In genomic region chr1:172456344-172456769, GRCh38 we compare ENCODE assay signal across 1 cellular context.
TF ChIP-seq lines count a peak whose summit lies in the region.

No MANE protein-coding gene starts in this region.

TF ChIP-seq in K562, 482 proteins besides CTCF, POLR2A, EP300 and RAD21 (continued from another document and continues in another):
- TF ChIP-seq ZNF174 (CRISPR knock-in tag; IDR thresholded peaks at IDR 0.05), result no peak
- TF ChIP-seq WHSC1 (IDR thresholded peaks at IDR 0.05; ENCODE audit: low read length), result no peak
- no peak for TF ChIP-seq ZNF699 (CRISPR knock-in tag; IDR thresholded peaks at IDR 0.05; ENCODE audit: insufficient replicate concordance)
- no peak for TF ChIP-seq TCFL5 (CRISPR knock-in tag; conservative IDR thresholded peaks at IDR 0.05)
- TF ChIP-seq RHOXF2B (CRISPR knock-in tag; conservative IDR thresholded peaks at IDR 0.05), result no peak
- TF ChIP-seq, protein P1, sequence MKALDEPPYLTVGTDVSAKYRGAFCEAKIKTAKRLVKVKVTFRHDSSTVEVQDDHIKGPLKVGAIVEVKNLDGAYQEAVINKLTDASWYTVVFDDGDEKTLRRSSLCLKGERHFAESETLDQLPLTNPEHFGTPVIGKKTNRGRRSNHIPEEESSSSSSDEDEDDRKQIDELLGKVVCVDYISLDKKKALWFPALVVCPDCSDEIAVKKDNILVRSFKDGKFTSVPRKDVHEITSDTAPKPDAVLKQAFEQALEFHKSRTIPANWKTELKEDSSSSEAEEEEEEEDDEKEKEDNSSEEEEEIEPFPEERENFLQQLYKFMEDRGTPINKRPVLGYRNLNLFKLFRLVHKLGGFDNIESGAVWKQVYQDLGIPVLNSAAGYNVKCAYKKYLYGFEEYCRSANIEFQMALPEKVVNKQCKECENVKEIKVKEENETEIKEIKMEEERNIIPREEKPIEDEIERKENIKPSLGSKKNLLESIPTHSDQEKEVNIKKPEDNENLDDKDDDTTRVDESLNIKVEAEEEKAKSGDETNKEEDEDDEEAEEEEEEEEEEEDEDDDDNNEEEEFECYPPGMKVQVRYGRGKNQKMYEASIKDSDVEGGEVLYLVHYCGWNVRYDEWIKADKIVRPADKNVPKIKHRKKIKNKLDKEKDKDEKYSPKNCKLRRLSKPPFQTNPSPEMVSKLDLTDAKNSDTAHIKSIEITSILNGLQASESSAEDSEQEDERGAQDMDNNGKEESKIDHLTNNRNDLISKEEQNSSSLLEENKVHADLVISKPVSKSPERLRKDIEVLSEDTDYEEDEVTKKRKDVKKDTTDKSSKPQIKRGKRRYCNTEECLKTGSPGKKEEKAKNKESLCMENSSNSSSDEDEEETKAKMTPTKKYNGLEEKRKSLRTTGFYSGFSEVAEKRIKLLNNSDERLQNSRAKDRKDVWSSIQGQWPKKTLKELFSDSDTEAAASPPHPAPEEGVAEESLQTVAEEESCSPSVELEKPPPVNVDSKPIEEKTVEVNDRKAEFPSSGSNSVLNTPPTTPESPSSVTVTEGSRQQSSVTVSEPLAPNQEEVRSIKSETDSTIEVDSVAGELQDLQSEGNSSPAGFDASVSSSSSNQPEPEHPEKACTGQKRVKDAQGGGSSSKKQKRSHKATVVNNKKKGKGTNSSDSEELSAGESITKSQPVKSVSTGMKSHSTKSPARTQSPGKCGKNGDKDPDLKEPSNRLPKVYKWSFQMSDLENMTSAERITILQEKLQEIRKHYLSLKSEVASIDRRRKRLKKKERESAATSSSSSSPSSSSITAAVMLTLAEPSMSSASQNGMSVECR (CRISPR knock-in tag; IDR thresholded peaks at IDR 0.05), result no peak
- TF ChIP-seq ILF3 (IDR thresholded peaks at IDR 0.05; ENCODE audit: borderline replicate concordance), result no peak
- TF ChIP-seq, protein P2, sequence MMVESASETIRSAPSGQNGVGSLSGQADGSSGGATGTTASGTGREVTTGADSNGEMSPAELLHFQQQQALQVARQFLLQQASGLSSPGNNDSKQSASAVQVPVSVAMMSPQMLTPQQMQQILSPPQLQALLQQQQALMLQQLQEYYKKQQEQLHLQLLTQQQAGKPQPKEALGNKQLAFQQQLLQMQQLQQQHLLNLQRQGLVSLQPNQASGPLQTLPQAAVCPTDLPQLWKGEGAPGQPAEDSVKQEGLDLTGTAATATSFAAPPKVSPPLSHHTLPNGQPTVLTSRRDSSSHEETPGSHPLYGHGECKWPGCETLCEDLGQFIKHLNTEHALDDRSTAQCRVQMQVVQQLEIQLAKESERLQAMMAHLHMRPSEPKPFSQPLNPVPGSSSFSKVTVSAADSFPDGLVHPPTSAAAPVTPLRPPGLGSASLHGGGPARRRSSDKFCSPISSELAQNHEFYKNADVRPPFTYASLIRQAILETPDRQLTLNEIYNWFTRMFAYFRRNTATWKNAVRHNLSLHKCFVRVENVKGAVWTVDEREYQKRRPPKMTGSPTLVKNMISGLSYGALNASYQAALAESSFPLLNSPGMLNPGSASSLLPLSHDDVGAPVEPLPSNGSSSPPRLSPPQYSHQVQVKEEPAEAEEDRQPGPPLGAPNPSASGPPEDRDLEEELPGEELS (CRISPR knock-in tag; IDR thresholded peaks at IDR 0.05; ENCODE audit: borderline replicate concordance), result no peak
- TF ChIP-seq ZNF639 (CRISPR knock-in tag; conservative IDR thresholded peaks at IDR 0.05 in 1 of 2, IDR thresholded peaks at IDR 0.05 in 1 of 2), result peak in 1 of 2 experiments; percentile 92; a peak in 2 of 4 replicates
- TF ChIP-seq ZNF212 (CRISPR knock-in tag; IDR thresholded peaks at IDR 0.05), result no peak
- TF ChIP-seq EGR1 (conservative IDR thresholded peaks at IDR 0.05), result no peak
- TF ChIP-seq, protein P3, sequence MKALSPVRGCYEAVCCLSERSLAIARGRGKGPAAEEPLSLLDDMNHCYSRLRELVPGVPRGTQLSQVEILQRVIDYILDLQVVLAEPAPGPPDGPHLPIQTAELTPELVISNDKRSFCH (CRISPR knock-in tag; IDR thresholded peaks at IDR 0.05), result peak; percentile 17; the same call in 1 of the 2 replicates
- TF ChIP-seq, protein P3 (tag; IDR thresholded peaks at IDR 0.05), result peak; percentile 95
- no peak for TF ChIP-seq HMGN3 (IDR thresholded peaks at IDR 0.05; ENCODE audit: borderline replicate concordance, extremely low read depth, insufficient read length, low read depth, low read length)
- TF ChIP-seq, protein P4, sequence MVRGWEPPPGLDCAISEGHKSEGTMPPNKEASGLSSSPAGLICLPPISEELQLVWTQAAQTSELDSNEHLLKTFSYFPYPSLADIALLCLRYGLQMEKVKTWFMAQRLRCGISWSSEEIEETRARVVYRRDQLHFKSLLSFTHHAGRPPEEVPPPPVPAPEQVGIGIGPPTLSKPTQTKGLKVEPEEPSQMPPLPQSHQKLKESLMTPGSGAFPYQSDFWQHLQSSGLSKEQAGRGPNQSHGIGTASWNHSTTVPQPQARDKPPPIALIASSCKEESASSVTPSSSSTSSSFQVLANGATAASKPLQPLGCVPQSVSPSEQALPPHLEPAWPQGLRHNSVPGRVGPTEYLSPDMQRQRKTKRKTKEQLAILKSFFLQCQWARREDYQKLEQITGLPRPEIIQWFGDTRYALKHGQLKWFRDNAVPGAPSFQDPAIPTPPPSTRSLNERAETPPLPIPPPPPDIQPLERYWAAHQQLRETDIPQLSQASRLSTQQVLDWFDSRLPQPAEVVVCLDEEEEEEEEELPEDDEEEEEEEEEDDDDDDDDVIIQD (CRISPR knock-in tag; IDR thresholded peaks at IDR 0.05), result peak; percentile 82; the same call in 1 of the 2 replicates
- TF ChIP-seq, protein P5, sequence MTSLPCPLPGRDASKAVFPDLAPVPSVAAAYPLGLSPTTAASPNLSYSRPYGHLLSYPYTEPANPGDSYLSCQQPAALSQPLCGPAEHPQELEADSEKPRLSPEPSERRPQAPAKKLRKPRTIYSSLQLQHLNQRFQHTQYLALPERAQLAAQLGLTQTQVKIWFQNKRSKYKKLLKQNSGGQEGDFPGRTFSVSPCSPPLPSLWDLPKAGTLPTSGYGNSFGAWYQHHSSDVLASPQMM (CRISPR knock-in tag; IDR thresholded peaks at IDR 0.05), result no peak
- no peak for TF ChIP-seq NR1H2 (CRISPR knock-in tag; IDR thresholded peaks at IDR 0.05)
- no peak for TF ChIP-seq JUNB (CRISPR knock-in tag; conservative IDR thresholded peaks at IDR 0.05)
- TF ChIP-seq ZBTB40 (IDR thresholded peaks at IDR 0.05), result no peak
- no peak for TF ChIP-seq ZBTB40 (CRISPR knock-in tag; IDR thresholded peaks at IDR 0.05)
- no peak for TF ChIP-seq ZNF280B (CRISPR knock-in tag; IDR thresholded peaks at IDR 0.05)
- peak; percentile 94 for TF ChIP-seq ZBTB9 (CRISPR knock-in tag; IDR thresholded peaks at IDR 0.05)
- TF ChIP-seq ELF4 (CRISPR knock-in tag; IDR thresholded peaks at IDR 0.05), result peak; percentile 96
- TF ChIP-seq REST (CRISPR knock-in tag; IDR thresholded peaks at IDR 0.05; ENCODE audit: low read depth), result no peak
- TF ChIP-seq NFE2 (IDR thresholded peaks at IDR 0.05; ENCODE audit: low read depth), result 0 out of 2 replicates have a peak, but pooled peaks have one; percentile 5
